Comparison of ENCODE assay signal across 25 cellular contexts in the genomic region with DNA sequence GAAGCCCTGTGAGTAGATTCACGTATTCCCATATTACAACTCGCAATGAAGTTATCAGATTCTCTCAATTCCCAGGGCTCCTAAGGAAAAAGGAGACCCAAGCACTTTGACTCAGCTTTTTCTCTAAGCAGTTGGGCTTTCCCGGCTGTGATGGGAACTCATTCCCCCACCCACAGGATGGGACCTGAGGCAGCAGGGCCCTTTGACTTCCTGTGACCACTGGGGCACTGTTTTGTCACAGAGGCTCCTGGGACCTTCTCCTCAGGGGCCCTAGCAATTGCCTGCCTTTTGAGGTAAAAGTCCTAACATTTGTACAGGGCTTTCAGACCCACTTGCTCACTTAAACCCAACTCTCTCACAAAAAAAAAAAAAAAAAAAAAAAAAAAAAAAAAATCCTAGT.
DNase-seq lines count a peak whose midpoint lies in the region; ATAC-seq and TF ChIP-seq lines count a peak whose summit lies in the region.
"Had no signal": no experiment of that assay in that cellular context is flagged by ENCODE, and none has a peak within 500 bp of the region (broad histone marks: within the 10 kb centered on the region; RNA-seq: fewer than 3 reads in every experiment).

No MANE protein-coding gene starts in this region.

- H3K4me3 ChIP-seq in breast epithelium (peak overlapping the region in 1 of 3 donors; percentile 15), mammary epithelial cell (replicated peaks in 1 of 3; ENCODE audit: insufficient read depth in 1 of 3, low read depth in 2 of 3, low read length in 3 of 3) (no peak overlapping the region), left ventricle myocardium inferior (peak overlapping the region; percentile 69), sigmoid colon (no peak overlapping the region), uterus (no peak overlapping the region), mesendoderm (ENCODE audit: low read length) (no peak overlapping the region)
- H3K4me3 ChIP-seq: hepatocyte had no signal

- no peak overlapping the region for H3K9ac ChIP-seq in mammary epithelial cell (ENCODE audit: insufficient read depth, low read length)
- H3K9ac ChIP-seq in mesendoderm (ENCODE audit: low read length): no peak overlapping the region
- H3K9ac ChIP-seq: SK-N-SH had no signal

- H3K56ac ChIP-seq in mesendoderm (ENCODE audit: low read length): no peak overlapping the region

- no peak overlapping the region for H2BK5ac ChIP-seq in mesendoderm (ENCODE audit: low read length)

- TF ChIP-seq CTCF in breast epithelium (IDR thresholded peaks at IDR 0.05) (no peak), mammary epithelial cell (conservative IDR thresholded peaks at IDR 0.05 in 1 of 2, IDR thresholded peaks at IDR 0.05 in 1 of 2; ENCODE audit: extremely low read depth in 1 of 2, insufficient read depth in 1 of 2, low read depth in 1 of 2, low read length in 2 of 2) (no peak), left ventricle myocardium inferior (IDR thresholded peaks at IDR 0.05; ENCODE audit: borderline replicate concordance) (peak; percentile 22), sigmoid colon (IDR thresholded peaks at IDR 0.05) (no peak), uterus (IDR thresholded peaks at IDR 0.05) (no peak)

- no peak overlapping the region for H3K23ac ChIP-seq in mesendoderm (ENCODE audit: low read length)

- no peak for ATAC-seq in HG03280 (IDR thresholded peaks at IDR 0.05; ENCODE audit: unreplicated experiment)
- ATAC-seq: left colon had no signal

- dilution Hi-C loops in mammary epithelial cell (cut with HindIII; ENCODE audit: low sequenced_read_pairs): loop anchor here (5.0 kb wide), 1 partner anchor 61 kb away; no protein-coding TSS in a partner anchor

- CTCF ChIA-PET in mammary epithelial cell (lab: Charles Lee; ENCODE audit: low non-redundant PET): no interaction called here

- DNase-seq in breast epithelium (ENCODE audit: low spot score in 2 of 2): no peak
- DNase-seq in mammary epithelial cell: no peak
- no peak for DNase-seq in left ventricle myocardium inferior
- DNase-seq in sigmoid colon: no peak
- no peak for DNase-seq in uterus
- DNase-seq in T1000 (lab: John Stamatoyannopoulos, UW): no peak
- no peak for DNase-seq in mesendoderm
- DNase-seq: activated effector memory CD4-positive, alpha-beta T cell treated with anti-CD3 and anti-CD28 coated beads, Interleukin-2, amount 50 U/mL, for 16 hours; activated naive CD8-positive, alpha-beta T cell treated with anti-CD3 and anti-CD28 coated beads, Interleukin-2, amount 10 ng/mL, durations not matched to agents 7 days and 5 days; activated T-cell treated with anti-CD3 and anti-CD28 coated beads, Interleukin-2, amount 50 U/mL, for 1 hour; CD4-positive, alpha-beta T cell; effector CD4-positive, alpha-beta T cell; left colon; mesenchymal stem cell; NCI-H1436; NCI-H2081 treated with DMSO at 0.1 percent for 48 hours; NCI-H226; nucleus accumbens; SK-N-SH; small intestine; stimulated activated CD4-positive, alpha-beta T cell treated with anti-CD3 and anti-CD28 coated beads, Interleukin-1b, Interleukin-23, amount 100 ng/mL, for 48 hours had no signal

- no peaks in the 10 kb centered on the region for H4K20me1 ChIP-seq in mammary epithelial cell (ENCODE audit: insufficient read depth, low read length)

- no peak overlapping the region for H2BK120ac ChIP-seq in mesendoderm (ENCODE audit: low read depth, low read length)

- H3K27me3 ChIP-seq in breast epithelium: no peaks in the 10 kb centered on the region
- no peaks in the 10 kb centered on the region for H3K27me3 ChIP-seq in mammary epithelial cell (ENCODE audit: insufficient read depth, low read length)
- H3K27me3 ChIP-seq in left ventricle myocardium inferior (ENCODE audit: low read depth): no peaks in the 10 kb centered on the region
- H3K27me3 ChIP-seq in sigmoid colon: no peaks in the 10 kb centered on the region
- no peaks in the 10 kb centered on the region for H3K27me3 ChIP-seq in uterus
- no peaks in the 10 kb centered on the region for H3K27me3 ChIP-seq in mesendoderm (ENCODE audit: insufficient read depth, low read length, poor library complexity)
- H3K27me3 ChIP-seq: hepatocyte had no signal

- no peaks in the 10 kb centered on the region for H3K36me3 ChIP-seq in breast epithelium
- no peaks in the 10 kb centered on the region for H3K36me3 ChIP-seq in mammary epithelial cell (ENCODE audit: insufficient read depth, low read length)
- peaks cover 40% of the 10 kb centered on the region for H3K36me3 ChIP-seq in left ventricle myocardium inferior
- H3K36me3 ChIP-seq in sigmoid colon: peaks cover 0 to 61% (median 17%) of the 10 kb centered on the region in 4 donors
- H3K36me3 ChIP-seq in uterus: no peaks in the 10 kb centered on the region
- H3K36me3 ChIP-seq in mesendoderm (ENCODE audit: control insufficient read depth, insufficient read depth, low read length): no peaks in the 10 kb centered on the region

- TF ChIP-seq EP300 in sigmoid colon (IDR thresholded peaks at IDR 0.05): no peak

- H3K4me1 ChIP-seq in breast epithelium: peaks cover 4 to 12% of the 10 kb centered on the region in 2 donors
- peaks cover 8% of the 10 kb centered on the region for H3K4me1 ChIP-seq in mammary epithelial cell (ENCODE audit: insufficient read depth, low read length)
- H3K4me1 ChIP-seq in left ventricle myocardium inferior: peaks cover 95% of the 10 kb centered on the region
- H3K4me1 ChIP-seq in sigmoid colon: peaks cover 0 to 95% (median 89%) of the 10 kb centered on the region in 4 donors
- peaks cover 11 to 15% of the 10 kb centered on the region in 2 donors for H3K4me1 ChIP-seq in uterus
- no peaks in the 10 kb centered on the region for H3K4me1 ChIP-seq in mesendoderm (ENCODE audit: control insufficient read depth, low read depth, low read length)

- no peak overlapping the region for H2AFZ ChIP-seq in mammary epithelial cell (ENCODE audit: low read depth, low read length)
- H2AFZ ChIP-seq: hepatocyte had no signal

- no peak for TF ChIP-seq POLR2A in breast epithelium (IDR thresholded peaks at IDR 0.05)
- no peak for TF ChIP-seq POLR2A in sigmoid colon (IDR thresholded peaks at IDR 0.05)
- TF ChIP-seq POLR2A in uterus (IDR thresholded peaks at IDR 0.05): no peak

- H3K4me2 ChIP-seq in mammary epithelial cell (ENCODE audit: insufficient read depth, low read depth, low read length) (no peak overlapping the region), mesendoderm (ENCODE audit: low read length) (no peak overlapping the region)
- H3K4me2 ChIP-seq: hepatocyte, SK-N-SH had no signal

- no TSS peak for BruUV-seq in mammary epithelial cell (replicated peaks; lab: Mats Ljungman, UMichigan)

- 72% methylated on average over 3 of the region's 3 CpGs for WGBS in mammary epithelial cell (ENCODE audit: low coverage, missing lambda C conversion rate)
- WGBS in sigmoid colon, 2 donors: 79 to 89% methylated on average over 3 of the region's 3 CpGs
- no CpG with 5 or more reads among the region's 3 CpGs for WGBS in mesendoderm (ENCODE audit: extremely low coverage, insufficient coverage, low lambda C conversion rate)

- H3K27ac ChIP-seq in breast epithelium: peak overlapping the region; percentile 90 to 96
- H3K27ac ChIP-seq in mammary epithelial cell (ENCODE audit: insufficient read depth, low read depth, low read length): no peak overlapping the region
- H3K27ac ChIP-seq in left ventricle myocardium inferior (replicated peaks): peak overlapping the region; percentile 97
- peak overlapping the region; percentile 77 to 98 (median 90) for H3K27ac ChIP-seq in sigmoid colon
- peak overlapping the region; percentile 83 to 93 for H3K27ac ChIP-seq in uterus
- no peak overlapping the region for H3K27ac ChIP-seq in mesendoderm (ENCODE audit: low read depth, low read length)
- H3K27ac ChIP-seq: 22Rv1, epithelial cell of prostate, hepatocyte had no signal

- H4K5ac ChIP-seq in mesendoderm (ENCODE audit: low read length): no peak overlapping the region

- no peaks in the 10 kb centered on the region for H3K79me1 ChIP-seq in mesendoderm (ENCODE audit: low read length)

- H4K8ac ChIP-seq in mesendoderm (ENCODE audit: low read depth, low read length): no peak overlapping the region

- H3K4ac ChIP-seq in mesendoderm (ENCODE audit: low read depth, low read length): no peak overlapping the region

- intact Hi-C loops in breast epithelium (cut with DNase I; ENCODE audit: low total_unique reads): no loop called here
- intact Hi-C loops in mammary epithelial cell (cut with micrococcal nuclease): no loop called here
- intact Hi-C loops in left ventricle myocardium inferior (cut with micrococcal nuclease): no loop called here
- intact Hi-C loops in sigmoid colon (cut with DNase I): no loop called here
- intact Hi-C loops in uterus (cut with DNase I; ENCODE audit: low total_unique reads): no loop called here

- H2AK5ac ChIP-seq in mesendoderm (ENCODE audit: low read length): no peak overlapping the region

- no peaks in the 10 kb centered on the region for H3K9me3 ChIP-seq in breast epithelium
- no peaks in the 10 kb centered on the region for H3K9me3 ChIP-seq in mammary epithelial cell (replicated peaks; ENCODE audit: insufficient read depth, low read length)
- H3K9me3 ChIP-seq in left ventricle myocardium inferior (replicated peaks): no peaks in the 10 kb centered on the region
- no peaks in the 10 kb centered on the region for H3K9me3 ChIP-seq in sigmoid colon
- H3K9me3 ChIP-seq in uterus: no peaks in the 10 kb centered on the region
- H3K9me3 ChIP-seq: SK-N-SH had no signal

- no peak overlapping the region for H3K18ac ChIP-seq in mesendoderm (ENCODE audit: low read length)

- no peak overlapping the region for H2BK15ac ChIP-seq in mesendoderm (replicated peaks; ENCODE audit: low read depth)

- in situ Hi-C loops in mammary epithelial cell (cut with MboI; ENCODE audit: low sequenced_read_pairs in 2 of 2): no loop called here

- H3K79me2 ChIP-seq in mammary epithelial cell (ENCODE audit: insufficient read depth, low read length): no peaks in the 10 kb centered on the region
- no peaks in the 10 kb centered on the region for H3K79me2 ChIP-seq in mesendoderm (ENCODE audit: control insufficient read depth, insufficient read depth, low read length)
- H3K79me2 ChIP-seq: hepatocyte had no signal

Comparison
In these comparisons a context has a peak if more than half of its experiments do, and no peak if none do; other contexts are left out.
1. H3K27ac ChIP-seq: peak in breast epithelium (2 of 2), left ventricle myocardium inferior (single experiment), sigmoid colon (4 of 4) and uterus (2 of 2); none in mammary epithelial cell (single experiment) and mesendoderm (single experiment).